9 cellular contexts compared by ENCODE assay signal in the genomic region with DNA sequence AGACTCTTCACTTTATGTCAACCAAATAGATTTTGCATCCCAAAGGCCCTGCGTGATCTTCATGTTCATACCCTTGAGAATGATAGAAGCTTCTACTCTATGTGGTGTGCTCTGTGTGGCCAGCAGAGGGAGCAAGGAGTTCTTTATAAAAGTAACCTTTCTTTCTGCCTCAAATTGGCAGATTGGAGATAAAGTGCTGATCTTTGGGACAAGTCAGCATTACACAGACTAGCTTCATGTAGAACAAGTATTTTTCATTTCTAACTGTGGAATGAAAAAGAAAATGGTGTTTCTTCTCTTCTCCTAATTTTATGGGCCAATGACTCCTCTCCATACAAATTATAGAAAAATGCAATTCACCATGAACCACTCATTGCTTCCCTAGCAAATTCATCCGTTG.
A peak's percentile ranks its signal among the peaks of the same experiment; 100 is the strongest.
DNase-seq lines count a peak whose midpoint lies in the region; ATAC-seq and TF ChIP-seq lines count a peak whose summit lies in the region.
"Had no signal": no experiment of that assay in that cellular context is flagged by ENCODE, and none has a peak within 500 bp of the region (broad histone marks: within the 10 kb centered on the region; RNA-seq: fewer than 3 reads in every experiment).

No MANE protein-coding gene starts in this region.

- H3K4me3 ChIP-seq in epithelial cell of proximal tubule (ENCODE audit: low read depth, low read length): no peak overlapping the region
- H3K4me3 ChIP-seq: SK-N-MC had no signal

- DNase-seq in D341Med (ENCODE audit: low spot score) (peak; percentile 34), SK-MEL-5 (ENCODE audit: low read depth, low spot score) (peak; percentile 65), epithelial cell of proximal tubule (ENCODE audit: low read depth) (no peak), myocyte (ENCODE audit: low read depth) (peak; percentile 9), NCI-H345 (lab: John Stamatoyannopoulos, UW) (no peak), DMS79 treated with DMSO at 0.1 percent for 48 hours (lab: John Stamatoyannopoulos, UW) (no peak)

- TF ChIP-seq CTCF in epithelial cell of proximal tubule (conservative IDR thresholded peaks at IDR 0.05; ENCODE audit: low read depth, low read length): peak; percentile 98

- in situ Hi-C loops in SK-MEL-5 (cut with HindIII; ENCODE audit: low pct_unique_long_range_greater_than_20kb, low sequenced_read_pairs): no loop called here

- ATAC-seq in GM19324 (IDR thresholded peaks at IDR 0.05; ENCODE audit: low FRiP score, unreplicated experiment) (peak; percentile 55), HG03565 (IDR thresholded peaks at IDR 0.05; ENCODE audit: unreplicated experiment) (peak; percentile 38)

Comparison
In these comparisons a context has a peak if more than half of its experiments do, and no peak if none do; other contexts are left out.
1. DNase-seq: peak in D341Med (single experiment), SK-MEL-5 (single experiment) and myocyte (single experiment); none in epithelial cell of proximal tubule (single experiment), NCI-H345 (single experiment) and DMS79 treated with DMSO at 0.1 percent for 48 hours (single experiment).